ENCODE assay signal across 10 cellular contexts in genomic region chr3:48430359-48431101, GRCh38. TPM values are rescaled to one million over a fixed set of nuclear protein-coding genes. Genes with fewer than 3 reads are reported as not detected.
A peak's percentile ranks its signal among the peaks of the same experiment; 100 is the strongest.
DNase-seq lines count a peak whose midpoint lies in the region; ATAC-seq, FAIRE-seq and TF ChIP-seq lines count a peak whose summit lies in the region.
"Had no signal": no experiment of that assay in that cellular context is flagged by ENCODE, and none has a peak within 500 bp of the region (broad histone marks: within the 10 kb centered on the region; RNA-seq: fewer than 3 reads in every experiment).

No MANE protein-coding gene starts in this region.

- H4K20me1 ChIP-seq in SK-N-SH (ENCODE audit: insufficient read depth) (0 out of 2 replicates have a peak, but pooled peaks cover 2% of the 10 kb centered on the region), HepG2 (ENCODE audit: insufficient read depth, low read length) (peaks cover 28% of the 10 kb centered on the region)

- WGBS in SK-N-SH (ENCODE audit: low lambda C conversion rate), result 74% methylated on average over 6 of the region's 6 CpGs
- WGBS in HepG2 (ENCODE audit: low lambda C conversion rate), result 0% methylated on average over 3 of the region's 6 CpGs
- 38% methylated on average over 4 of the region's 6 CpGs for WGBS in suprapubic skin

- H3K27me3 ChIP-seq in SK-N-SH (ENCODE audit: insufficient read depth) (no peaks in the 10 kb centered on the region), HepG2 (ENCODE audit: control insufficient read depth in 1 of 2, insufficient read depth in 2 of 2, low read length in 2 of 2) (no peaks in the 10 kb centered on the region), suprapubic skin (no peaks in the 10 kb centered on the region)

- BruUV-seq in HepG2 (replicated peaks; lab: Mats Ljungman, UMichigan), result TSS peak; percentile 80

- H3K4me1 ChIP-seq in SK-N-SH (ENCODE audit: control insufficient read depth in 1 of 2, insufficient read depth in 2 of 2, low read depth in 1 of 2, low read length in 1 of 2), result peaks cover 7 to 40% of the 10 kb centered on the region in 2 experiments; a peak in 2 of 4 replicates
- peaks cover 84% of the 10 kb centered on the region for H3K4me1 ChIP-seq in HepG2 (ENCODE audit: insufficient read depth, low read length)
- H3K4me1 ChIP-seq in suprapubic skin, result peaks cover 90% of the 10 kb centered on the region

- DNase-seq in SK-N-SH, result no peak
- no peak for DNase-seq in astrocyte of the cerebellum (ENCODE audit: low read depth)
- no peak for DNase-seq in HepG2 (ENCODE audit: low spot score)
- DNase-seq in suprapubic skin (ENCODE audit: low spot score in 2 of 2), result peak in 1 of 2 donors; percentile 78
- no peak for DNase-seq in SKM-1 treated with dmso at 0.1 percent for 144 hours (lab: John Stamatoyannopoulos, UW; ENCODE audit: unreplicated experiment)
- DNase-seq in G401 (ENCODE audit: low spot score), result no peak

- peaks cover 30% of the 10 kb centered on the region for H3K79me2 ChIP-seq in SK-N-SH (ENCODE audit: insufficient read depth)
- peaks cover 37% of the 10 kb centered on the region for H3K79me2 ChIP-seq in HepG2 (ENCODE audit: insufficient read depth, low read length)

- POLR2A ChIA-PET in SK-N-SH (lab: Yijun Ruan, JAX) (interaction anchor here (0.6 to 1.7 kb wide), 5 partner anchors 9 to 214 kb away, joined by 3 to 6 read pairs (median 3); partner anchors contain the start of genes CCDC51 and TMA7), HepG2 (lab: Yijun Ruan, JAX) (interaction anchor here (0.8 to 9.0 kb wide), 11 partner anchors 11 to 242 kb away, joined by 3 to 130 read pairs (median 18); partner anchors contain the start of genes ATRIP, CCDC51, CDC25A and PFKFB4)

- H3K9me3 ChIP-seq in SK-N-SH, result no peaks in the 10 kb centered on the region
- H3K9me3 ChIP-seq in HepG2 (ENCODE audit: low read length), result no peaks in the 10 kb centered on the region
- no peaks in the 10 kb centered on the region for H3K9me3 ChIP-seq in suprapubic skin

- peaks cover 4 to 25% of the 10 kb centered on the region in 2 experiments for H3K36me3 ChIP-seq in SK-N-SH (replicated peaks in 1 of 2; ENCODE audit: control insufficient read depth in 1 of 2, insufficient read depth in 2 of 2, low read length in 1 of 2)
- peaks cover 4 to 7% of the 10 kb centered on the region in 2 experiments for H3K36me3 ChIP-seq in HepG2 (replicated peaks in 1 of 2; ENCODE audit: control insufficient read depth in 1 of 2, insufficient read depth in 2 of 2, low read length in 2 of 2)
- H3K36me3 ChIP-seq in suprapubic skin, result peaks cover 10% of the 10 kb centered on the region

- TF ChIP-seq POLR2A in HepG2 (IDR thresholded peaks at IDR 0.05; ENCODE audit: insufficient read depth in 1 of 2, low read depth in 2 of 2, low read length in 2 of 2), result peak in 1 of 2 experiments; percentile 10; a peak in 1 of 4 replicates
- no peak for TF ChIP-seq POLR2A in suprapubic skin (IDR thresholded peaks at IDR 0.05)

- H3K4me3 ChIP-seq in SK-N-SH (ENCODE audit: low read depth in 2 of 2, low read length in 1 of 2) (0 out of 4 replicates have a peak overlapping the region, but pooled peaks of 1 of the 2 experiments have one; percentile 79), astrocyte of the cerebellum (ENCODE audit: low read depth, low read length) (peak overlapping the region; percentile 61), HepG2 (replicated peaks in 1 of 3; ENCODE audit: insufficient read depth in 1 of 3, low read depth in 2 of 3, low read length in 3 of 3) (peak overlapping the region; percentile 13 to 93 (median 41); a peak in 5 of 6 replicates), suprapubic skin (peak overlapping the region; percentile 93)

- H3K9ac ChIP-seq in SK-N-SH (no peak overlapping the region), HepG2 (ENCODE audit: insufficient read depth, low read depth, low read length) (peak overlapping the region; percentile 96)

- intact Hi-C loops in HepG2 (cut with micrococcal nuclease; ENCODE audit: unreplicated experiment), result no loop called here

- in situ Hi-C loops in astrocyte of the cerebellum (cut with HindIII; ENCODE audit: low sequenced_read_pairs), result loop anchor here (25.0 kb wide), 1 partner anchor 168 kb away; no protein-coding TSS in a partner anchor
- in situ Hi-C loops in HepG2 (cut with HindIII; ENCODE audit: extremely low pct_ligation_motif_present, low pct_unique_long_range_greater_than_20kb), result no loop called here
- in situ Hi-C loops in G401 (cut with HindIII; ENCODE audit: low sequenced_read_pairs), result no loop called here

- peak overlapping the region; percentile 99 for H3K4me2 ChIP-seq in SK-N-SH
- peak overlapping the region; percentile 100 for H3K4me2 ChIP-seq in HepG2 (ENCODE audit: low read depth, low read length)

- TF ChIP-seq EP300 in SK-N-SH (IDR thresholded peaks at IDR 0.05; ENCODE audit: borderline replicate concordance in 1 of 2, low read depth in 1 of 2, low read length in 1 of 2) (no peak), HepG2 (IDR thresholded peaks at IDR 0.05; ENCODE audit: low read depth in 2 of 2, low read length in 2 of 2) (no peak), HepG2 (CRISPR knock-in tag; IDR thresholded peaks at IDR 0.05; ENCODE audit: borderline replicate concordance) (no peak; the same call in 1 of the 2 replicates), suprapubic skin (IDR thresholded peaks at IDR 0.05) (no peak)

- no peaks in the 10 kb centered on the region for H3F3A ChIP-seq in SK-N-SH (replicated peaks; ENCODE audit: insufficient read depth)

- TF ChIP-seq RAD21 in SK-N-SH (IDR thresholded peaks at IDR 0.05; ENCODE audit: low read length), result no peak
- no peak for TF ChIP-seq RAD21 in HepG2 (CRISPR knock-in tag; IDR thresholded peaks at IDR 0.05)

- FAIRE-seq in HepG2 (lab: Jason Lieb, UNC), result no peak
- FAIRE-seq: islet of Langerhans had no signal

- H3K27ac ChIP-seq in SK-N-SH (ENCODE audit: low read depth in 2 of 2, low read length in 1 of 2) (peak overlapping the region in 1 of 2 experiments; percentile 89; a peak in 1 of 4 replicates), HepG2 (ENCODE audit: extremely low read length, insufficient read depth, low read length) (peak overlapping the region; percentile 99), suprapubic skin (peak overlapping the region; percentile 97)

- CTCF ChIA-PET in SK-N-SH (lab: Yijun Ruan, JAX), result interaction anchor here (0.6 to 13.2 kb wide), 7 partner anchors 9 to 236 kb away, joined by 3 to 399 read pairs (median 10); partner anchors contain the start of genes CCDC51 and TMA7
- CTCF ChIA-PET in HepG2 (lab: Yijun Ruan, JAX; ENCODE audit: low intra/inter-chr PET ratio, low total read pairs), result no interaction called here

- H2AFZ ChIP-seq in SK-N-SH (ENCODE audit: low read depth), result no peak overlapping the region
- H2AFZ ChIP-seq in HepG2 (ENCODE audit: low read length), result no peak overlapping the region

- ATAC-seq in SK-N-SH treated with all-trans-retinoic acid at 6 μM for 48 hours (no peak), HepG2 (peak; percentile 6), HG02571 (IDR thresholded peaks at IDR 0.05; ENCODE audit: unreplicated experiment) (no peak)

- H3K9me2 ChIP-seq in SK-N-SH, result no peaks in the 10 kb centered on the region

- TF ChIP-seq CTCF in SK-N-SH (IDR thresholded peaks at IDR 0.05) (no peak), astrocyte of the cerebellum (IDR thresholded peaks at IDR 0.05; ENCODE audit: low read depth, low read length, missing control alignments) (no peak), HepG2 (CRISPR knock-in tag; IDR thresholded peaks at IDR 0.05) (no peak), suprapubic skin (IDR thresholded peaks at IDR 0.05) (no peak)

RNA-seq across cellular contexts. Expression of gene PLXNB1, which starts 0.6 kb away (rescaled TPM):
- polyA plus RNA-seq in SK-N-SH (2012; rRNA removed), result 38.0 and 39.8 TPM in 2 replicates
- 6.5 and 13.9 TPM in 2 replicates for polyA plus RNA-seq in SK-N-SH (2012; cell fraction: cytosol; rRNA removed)
- polyA plus RNA-seq in SK-N-SH (2012; cell fraction: nucleus; rRNA removed), result 195 and 267 TPM in 2 replicates
- 25.4 and 86.0 TPM in 2 replicates for total RNA-seq in HepG2 (2016; rRNA removed; fragmentation: Illumina TruSeq; extraction: Trizol)
- total RNA-seq in HepG2 (2016; cell fraction: cytosol; rRNA removed; fragmentation: Illumina TruSeq; extraction: Trizol; ENCODE audit: low read depth), result 33.1 and 33.9 TPM in 2 replicates
- 23.9 and 92.3 TPM in 2 replicates for total RNA-seq in HepG2 (2016; cell fraction: insoluble cytoplasmic fraction; rRNA removed; fragmentation: Illumina TruSeq; extraction: Trizol)
- 30.7 and 31.8 TPM in 2 replicates for total RNA-seq in HepG2 (2016; cell fraction: membrane; rRNA removed; fragmentation: Illumina TruSeq; extraction: Trizol)
- total RNA-seq in HepG2 (2016; cell fraction: nucleus; rRNA removed; fragmentation: Illumina TruSeq; extraction: Trizol), result 140 and 158 TPM in 2 replicates
- polyA plus RNA-seq in HepG2 (2011; rRNA removed), result 143 and 179 TPM in 2 replicates
- 71.5 and 83.2 TPM in 2 replicates for polyA plus RNA-seq in HepG2 (2011; cell fraction: cytosol; rRNA removed)
- polyA plus RNA-seq in HepG2 (2011; cell fraction: nucleus; rRNA removed), result 1,144 and 1,345 TPM in 2 replicates
- polyA plus RNA-seq in HepG2 (2012), result 140 and 149 TPM in 2 replicates
- 5.5 and 6.7 TPM in 2 replicates for polyA plus RNA-seq in HepG2 (2016; cell fraction: cytosol; fragmentation: Illumina TruSeq; extraction: Trizol; ENCODE audit: low read depth)
- 23.3 and 26.9 TPM in 2 replicates for polyA plus RNA-seq in HepG2 (2016; cell fraction: insoluble cytoplasmic fraction; fragmentation: Illumina TruSeq; extraction: Trizol; ENCODE audit: low read depth)
- polyA plus RNA-seq in HepG2 (2016; cell fraction: membrane; fragmentation: Illumina TruSeq; extraction: Trizol; ENCODE audit: low read depth), result 12.8 and 12.9 TPM in 2 replicates
- polyA plus RNA-seq in HepG2 (2016; cell fraction: nucleus; fragmentation: Illumina TruSeq; extraction: Trizol; ENCODE audit: insufficient read depth, low read depth), result 420 and 470 TPM in 2 replicates
- 83.4 and 325 TPM in 2 replicates for polyA minus RNA-seq in HepG2 (2011; rRNA and poly(A)+ RNA removed; ENCODE audit: low replicate concordance)
- polyA minus RNA-seq in HepG2 (2011; cell fraction: cytosol; rRNA and poly(A)+ RNA removed), result 54.4 and 79.5 TPM in 2 replicates
- 295 and 329 TPM in 2 replicates for polyA minus RNA-seq in HepG2 (2011; cell fraction: nucleus; rRNA and poly(A)+ RNA removed)
- total RNA-seq in suprapubic skin, result 100 to 1,000 TPM; 188 to 384 (median 220) TPM
- total RNA-seq in G401 (2014; rRNA removed; shearing (Covaris generic)), result 10.7 and 23.5 TPM in 2 replicates

RNA-seq across cellular contexts. Expression of gene CCDC51, which starts 9.4 kb away (rescaled TPM):
- polyA plus RNA-seq in SK-N-SH (2012; rRNA removed), result 24.2 and 29.6 TPM in 2 replicates
- 22.7 and 27.4 TPM in 2 replicates for polyA plus RNA-seq in SK-N-SH (2012; cell fraction: cytosol; rRNA removed)
- 15.3 and 20.4 TPM in 2 replicates for polyA plus RNA-seq in SK-N-SH (2012; cell fraction: nucleus; rRNA removed)
- 29.4 and 38.3 TPM in 2 replicates for total RNA-seq in HepG2 (2016; rRNA removed; fragmentation: Illumina TruSeq; extraction: Trizol)
- total RNA-seq in HepG2 (2016; cell fraction: cytosol; rRNA removed; fragmentation: Illumina TruSeq; extraction: Trizol; ENCODE audit: low read depth), result 7.6 and 8.2 TPM in 2 replicates
- total RNA-seq in HepG2 (2016; cell fraction: insoluble cytoplasmic fraction; rRNA removed; fragmentation: Illumina TruSeq; extraction: Trizol), result 33.5 and 38.7 TPM in 2 replicates
- 12.2 and 12.5 TPM in 2 replicates for total RNA-seq in HepG2 (2016; cell fraction: membrane; rRNA removed; fragmentation: Illumina TruSeq; extraction: Trizol)
- 12.4 and 13.6 TPM in 2 replicates for total RNA-seq in HepG2 (2016; cell fraction: nucleus; rRNA removed; fragmentation: Illumina TruSeq; extraction: Trizol)
- polyA plus RNA-seq in HepG2 (2011; rRNA removed), result 15.5 and 18.1 TPM in 2 replicates
- polyA plus RNA-seq in HepG2 (2011; cell fraction: cytosol; rRNA removed), result 16.8 and 19.2 TPM in 2 replicates
- 6.5 and 8.5 TPM in 2 replicates for polyA plus RNA-seq in HepG2 (2011; cell fraction: nucleus; rRNA removed)
- 8.4 and 9.8 TPM in 2 replicates for polyA plus RNA-seq in HepG2 (2012)
- polyA plus RNA-seq in HepG2 (2016; cell fraction: cytosol; fragmentation: Illumina TruSeq; extraction: Trizol; ENCODE audit: low read depth), result 3.9 and 4.9 TPM in 2 replicates
- polyA plus RNA-seq in HepG2 (2016; cell fraction: insoluble cytoplasmic fraction; fragmentation: Illumina TruSeq; extraction: Trizol; ENCODE audit: low read depth), result 29.3 and 29.9 TPM in 2 replicates
- 8.0 TPM in 2 replicates for polyA plus RNA-seq in HepG2 (2016; cell fraction: membrane; fragmentation: Illumina TruSeq; extraction: Trizol; ENCODE audit: low read depth)
- polyA plus RNA-seq in HepG2 (2016; cell fraction: nucleus; fragmentation: Illumina TruSeq; extraction: Trizol; ENCODE audit: insufficient read depth, low read depth), result 16.3 and 19.0 TPM in 2 replicates
- polyA minus RNA-seq in HepG2 (2011; rRNA and poly(A)+ RNA removed; ENCODE audit: low replicate concordance), result 11.3 and 25.4 TPM in 2 replicates
- polyA minus RNA-seq in HepG2 (2011; cell fraction: cytosol; rRNA and poly(A)+ RNA removed), result 4.5 and 4.7 TPM in 2 replicates
- 3.0 and 3.3 TPM in 2 replicates for polyA minus RNA-seq in HepG2 (2011; cell fraction: nucleus; rRNA and poly(A)+ RNA removed)
- 10 to 100 TPM in 3 of 4 donors, 1 to 10 TPM in 1; 6.4 to 18.7 (median 13.6) TPM for total RNA-seq in suprapubic skin
- total RNA-seq in G401 (2014; rRNA removed; shearing (Covaris generic)), result 21.3 and 30.0 TPM in 2 replicates

RNA-seq across cellular contexts. Expression of gene TMA7, which starts 9.5 kb away (rescaled TPM):
- 393 and 438 TPM in 2 replicates for polyA plus RNA-seq in SK-N-SH (2012; rRNA removed)
- 655 and 1,170 TPM in 2 replicates for polyA plus RNA-seq in SK-N-SH (2012; cell fraction: cytosol; rRNA removed)
- 91.0 and 95.9 TPM in 2 replicates for polyA plus RNA-seq in SK-N-SH (2012; cell fraction: nucleus; rRNA removed)
- total RNA-seq in HepG2 (2016; rRNA removed; fragmentation: Illumina TruSeq; extraction: Trizol), result 486 and 510 TPM in 2 replicates
- 913 and 1,296 TPM in 2 replicates for total RNA-seq in HepG2 (2016; cell fraction: cytosol; rRNA removed; fragmentation: Illumina TruSeq; extraction: Trizol; ENCODE audit: low read depth)
- total RNA-seq in HepG2 (2016; cell fraction: insoluble cytoplasmic fraction; rRNA removed; fragmentation: Illumina TruSeq; extraction: Trizol), result 511 and 522 TPM in 2 replicates
- 763 and 886 TPM in 2 replicates for total RNA-seq in HepG2 (2016; cell fraction: membrane; rRNA removed; fragmentation: Illumina TruSeq; extraction: Trizol)
- total RNA-seq in HepG2 (2016; cell fraction: nucleus; rRNA removed; fragmentation: Illumina TruSeq; extraction: Trizol), result 177 and 187 TPM in 2 replicates
- polyA plus RNA-seq in HepG2 (2011; rRNA removed), result 80.9 and 100 TPM in 2 replicates
- 69.9 and 96.6 TPM in 2 replicates for polyA plus RNA-seq in HepG2 (2011; cell fraction: cytosol; rRNA removed)
- polyA plus RNA-seq in HepG2 (2011; cell fraction: nucleus; rRNA removed), result 23.2 and 42.0 TPM in 2 replicates
- polyA plus RNA-seq in HepG2 (2012), result 194 and 244 TPM in 2 replicates
- polyA plus RNA-seq in HepG2 (2016; cell fraction: cytosol; fragmentation: Illumina TruSeq; extraction: Trizol; ENCODE audit: low read depth), result 1,200 and 1,620 TPM in 2 replicates
- polyA plus RNA-seq in HepG2 (2016; cell fraction: insoluble cytoplasmic fraction; fragmentation: Illumina TruSeq; extraction: Trizol; ENCODE audit: low read depth), result 517 and 532 TPM in 2 replicates
- 742 and 956 TPM in 2 replicates for polyA plus RNA-seq in HepG2 (2016; cell fraction: membrane; fragmentation: Illumina TruSeq; extraction: Trizol; ENCODE audit: low read depth)
- 336 and 389 TPM in 2 replicates for polyA plus RNA-seq in HepG2 (2016; cell fraction: nucleus; fragmentation: Illumina TruSeq; extraction: Trizol; ENCODE audit: insufficient read depth, low read depth)
- 4.4 and 15.7 TPM in 2 replicates for polyA minus RNA-seq in HepG2 (2011; rRNA and poly(A)+ RNA removed; ENCODE audit: low replicate concordance)
- polyA minus RNA-seq in HepG2 (2011; cell fraction: cytosol; rRNA and poly(A)+ RNA removed), result 18.7 and 23.2 TPM in 2 replicates
- polyA minus RNA-seq in HepG2 (2011; cell fraction: nucleus; rRNA and poly(A)+ RNA removed), result 18.4 and 25.9 TPM in 2 replicates
- total RNA-seq in suprapubic skin, result 100 to 1,000 TPM; 122 to 281 (median 190) TPM
- 770 and 948 TPM in 2 replicates for total RNA-seq in G401 (2014; rRNA removed; shearing (Covaris generic))

RNA-seq across cellular contexts. Expression of gene ATRIP, which starts 16.0 kb away (rescaled TPM):
- polyA plus RNA-seq in SK-N-SH (2012; rRNA removed), result 5.6 and 6.5 TPM in 2 replicates
- polyA plus RNA-seq in SK-N-SH (2012; cell fraction: cytosol; rRNA removed), result 4.0 and 4.3 TPM in 2 replicates
- polyA plus RNA-seq in SK-N-SH (2012; cell fraction: nucleus; rRNA removed), result 12.5 and 14.9 TPM in 2 replicates
- total RNA-seq in HepG2 (2016; rRNA removed; fragmentation: Illumina TruSeq; extraction: Trizol), result 11.4 and 12.5 TPM in 2 replicates
- total RNA-seq in HepG2 (2016; cell fraction: cytosol; rRNA removed; fragmentation: Illumina TruSeq; extraction: Trizol; ENCODE audit: low read depth), result 2.6 and 2.7 TPM in 2 replicates
- 9.5 and 10.4 TPM in 2 replicates for total RNA-seq in HepG2 (2016; cell fraction: insoluble cytoplasmic fraction; rRNA removed; fragmentation: Illumina TruSeq; extraction: Trizol)
- total RNA-seq in HepG2 (2016; cell fraction: membrane; rRNA removed; fragmentation: Illumina TruSeq; extraction: Trizol), result 2.4 and 3.4 TPM in 2 replicates
- 7.4 and 11.0 TPM in 2 replicates for total RNA-seq in HepG2 (2016; cell fraction: nucleus; rRNA removed; fragmentation: Illumina TruSeq; extraction: Trizol)
- 5.1 and 5.3 TPM in 2 replicates for polyA plus RNA-seq in HepG2 (2011; rRNA removed)
- 3.7 and 4.7 TPM in 2 replicates for polyA plus RNA-seq in HepG2 (2011; cell fraction: cytosol; rRNA removed)
- 12.6 and 13.3 TPM in 2 replicates for polyA plus RNA-seq in HepG2 (2011; cell fraction: nucleus; rRNA removed)
- polyA plus RNA-seq in HepG2 (2012), result 3.2 and 4.1 TPM in 2 replicates
- polyA plus RNA-seq in HepG2 (2016; cell fraction: cytosol; fragmentation: Illumina TruSeq; extraction: Trizol; ENCODE audit: low read depth), result 0.97 and 1.0 TPM in 2 replicates
- 7.8 and 11.5 TPM in 2 replicates for polyA plus RNA-seq in HepG2 (2016; cell fraction: insoluble cytoplasmic fraction; fragmentation: Illumina TruSeq; extraction: Trizol; ENCODE audit: low read depth)
- 1.2 and 1.5 TPM in 2 replicates for polyA plus RNA-seq in HepG2 (2016; cell fraction: membrane; fragmentation: Illumina TruSeq; extraction: Trizol; ENCODE audit: low read depth)
- 14.7 and 21.6 TPM in 2 replicates for polyA plus RNA-seq in HepG2 (2016; cell fraction: nucleus; fragmentation: Illumina TruSeq; extraction: Trizol; ENCODE audit: insufficient read depth, low read depth)
- 11.5 and 35.8 TPM in 2 replicates for polyA minus RNA-seq in HepG2 (2011; rRNA and poly(A)+ RNA removed; ENCODE audit: low replicate concordance)
- 2.1 and 3.8 TPM in 2 replicates for polyA minus RNA-seq in HepG2 (2011; cell fraction: cytosol; rRNA and poly(A)+ RNA removed)
- 5.2 and 9.8 TPM in 2 replicates for polyA minus RNA-seq in HepG2 (2011; cell fraction: nucleus; rRNA and poly(A)+ RNA removed)
- total RNA-seq in suprapubic skin, result 10 to 100 TPM in 2 of 4 donors, 1 to 10 TPM in 2; 8.7 to 12.7 (median 10.2) TPM
- total RNA-seq in G401 (2014; rRNA removed; shearing (Covaris generic)), result 10.8 and 12.6 TPM in 2 replicates

RNA-seq across cellular contexts. Expression of gene FBXW12, which starts 58.5 kb away (rescaled TPM):
- polyA plus RNA-seq in SK-N-SH (2012; rRNA removed) (0.07 TPM in 1 of 2 replicates, not detected in the other), HepG2 (2011; rRNA removed) (not detected in 2 replicates)
- polyA plus RNA-seq in SK-N-SH (2012; cell fraction: cytosol; rRNA removed), result 0.04 TPM in 1 of 2 replicates, not detected in the other
- polyA plus RNA-seq in SK-N-SH (2012; cell fraction: nucleus; rRNA removed), result 0.11 and 0.13 TPM in 2 replicates
- total RNA-seq in HepG2 (2016; rRNA removed; fragmentation: Illumina TruSeq; extraction: Trizol) (not detected in 2 replicates), suprapubic skin (not detected)
- total RNA-seq in HepG2 (2016; cell fraction: cytosol; rRNA removed; fragmentation: Illumina TruSeq; extraction: Trizol; ENCODE audit: low read depth), result not detected in 2 replicates
- total RNA-seq in HepG2 (2016; cell fraction: insoluble cytoplasmic fraction; rRNA removed; fragmentation: Illumina TruSeq; extraction: Trizol), result not detected in 2 replicates
- not detected in 2 replicates for total RNA-seq in HepG2 (2016; cell fraction: membrane; rRNA removed; fragmentation: Illumina TruSeq; extraction: Trizol)
- not detected in 2 replicates for total RNA-seq in HepG2 (2016; cell fraction: nucleus; rRNA removed; fragmentation: Illumina TruSeq; extraction: Trizol)
- not detected in 2 replicates for polyA plus RNA-seq in HepG2 (2011; cell fraction: cytosol; rRNA removed)
- not detected in 2 replicates for polyA plus RNA-seq in HepG2 (2011; cell fraction: nucleus; rRNA removed)
- 0.25 and 0.48 TPM in 2 replicates for polyA plus RNA-seq in HepG2 (2012)
- polyA plus RNA-seq in HepG2 (2016; cell fraction: cytosol; fragmentation: Illumina TruSeq; extraction: Trizol; ENCODE audit: low read depth), result not detected in 2 replicates
- polyA plus RNA-seq in HepG2 (2016; cell fraction: insoluble cytoplasmic fraction; fragmentation: Illumina TruSeq; extraction: Trizol; ENCODE audit: low read depth), result not detected in 2 replicates
- polyA plus RNA-seq in HepG2 (2016; cell fraction: membrane; fragmentation: Illumina TruSeq; extraction: Trizol; ENCODE audit: low read depth), result not detected in 2 replicates
- polyA plus RNA-seq in HepG2 (2016; cell fraction: nucleus; fragmentation: Illumina TruSeq; extraction: Trizol; ENCODE audit: insufficient read depth, low read depth), result not detected in 2 replicates
- polyA minus RNA-seq in HepG2 (2011; rRNA and poly(A)+ RNA removed; ENCODE audit: low replicate concordance), result not detected in 2 replicates
- not detected in 2 replicates for polyA minus RNA-seq in HepG2 (2011; cell fraction: cytosol; rRNA and poly(A)+ RNA removed)
- polyA minus RNA-seq in HepG2 (2011; cell fraction: nucleus; rRNA and poly(A)+ RNA removed), result not detected in 2 replicates
- total RNA-seq in G401 (2014; rRNA removed; shearing (Covaris generic)), result 0.68 TPM in 1 of 2 replicates, not detected in the other
- total RNA-seq: SK-MEL-5 had no signal

Comparison
In these comparisons a context has a peak if more than half of its experiments do, and no peak if none do; other contexts are left out.
1. Of the 25 proteins assayed by ChIP-seq in both HepG2 and SK-N-SH: peak only in HepG2: SIN3A; only in SK-N-SH: none; in both: none; in neither: 24.